15 cellular contexts compared by ENCODE assay signal in the genomic region with DNA sequence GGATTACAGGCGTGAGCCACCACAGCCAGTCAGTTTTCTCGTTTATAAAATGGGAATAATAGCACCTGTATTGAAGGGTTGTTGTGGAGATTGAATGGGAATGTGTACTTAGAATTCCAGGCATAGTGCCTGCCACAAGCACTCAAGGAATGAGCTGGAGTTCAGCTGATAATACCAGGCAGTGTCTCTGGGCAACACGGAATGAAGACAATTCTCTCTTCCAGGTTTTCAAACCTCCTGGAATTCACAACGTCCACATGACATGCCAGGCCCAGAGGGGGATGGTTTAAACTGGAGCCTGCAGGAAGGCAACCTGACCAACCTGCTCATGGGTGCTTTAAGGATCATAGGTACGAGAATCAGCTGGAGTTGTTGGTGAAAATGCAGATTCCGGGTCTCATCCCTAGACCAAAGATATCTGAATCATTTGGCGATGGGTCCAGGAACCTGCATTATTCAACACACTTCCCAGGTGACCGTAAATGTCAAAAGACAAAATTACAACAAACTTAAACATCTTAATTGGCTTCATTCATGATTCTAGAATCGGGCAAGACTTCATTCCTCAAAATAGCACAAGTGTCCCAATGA. TPM values are rescaled to one million over a fixed set of nuclear protein-coding genes. Genes with fewer than 3 reads are reported as not detected.
DNase-seq lines count a peak whose midpoint lies in the region; ATAC-seq, FAIRE-seq and TF ChIP-seq lines count a peak whose summit lies in the region.
"Had no signal": no experiment of that assay in that cellular context is flagged by ENCODE, and none has a peak within 500 bp of the region (broad histone marks: within the 10 kb centered on the region; RNA-seq: fewer than 3 reads in every experiment).

No MANE protein-coding gene starts in this region.

- H3K9me3 ChIP-seq in HepG2 (ENCODE audit: low read length) (no peaks in the 10 kb centered on the region), right lobe of liver (no peaks in the 10 kb centered on the region), lower lobe of right lung (no peaks in the 10 kb centered on the region)
- H3K9me3 ChIP-seq: SJCRH30, suprapubic skin had no signal

- H3K36me3 ChIP-seq in HepG2 (replicated peaks in 1 of 2; ENCODE audit: control insufficient read depth in 1 of 2, insufficient read depth in 2 of 2, low read length in 2 of 2) (no peaks in the 10 kb centered on the region), right lobe of liver (no peaks in the 10 kb centered on the region), mesendoderm (ENCODE audit: control insufficient read depth, insufficient read depth, low read length) (no peaks in the 10 kb centered on the region), lower lobe of right lung (no peaks in the 10 kb centered on the region)
- H3K36me3 ChIP-seq: SJCRH30, suprapubic skin had no signal

- CTCF ChIA-PET in HepG2 (lab: Yijun Ruan, JAX; ENCODE audit: low intra/inter-chr PET ratio, low total read pairs) = no interaction called here
- CTCF ChIA-PET in activated CD8-positive, alpha-beta memory T cell treated with anti-CD3 and anti-CD28 coated beads, Interleukin-2, amount 10 ng/mL, durations not matched to agents 7 days and 5 days (lab: Charles Lee) = interaction anchor here (0.6 to 6.8 kb wide), 3 partner anchors 39 to 926 kb away, joined by 3 to 40 read pairs (median 4); no protein-coding TSS in a partner anchor

- no peak overlapping the region for H2BK120ac ChIP-seq in mesendoderm (ENCODE audit: low read depth, low read length)

- H4K20me1 ChIP-seq in HepG2 (ENCODE audit: insufficient read depth, low read length) = peaks cover 18% of the 10 kb centered on the region

- H3K27me3 ChIP-seq in HepG2 (ENCODE audit: control insufficient read depth in 1 of 2, insufficient read depth in 2 of 2, low read length in 2 of 2) = no peaks in the 10 kb centered on the region; a peak in 1 of 5 replicates
- no peaks in the 10 kb centered on the region for H3K27me3 ChIP-seq in right lobe of liver
- no peaks in the 10 kb centered on the region for H3K27me3 ChIP-seq in mesendoderm (ENCODE audit: insufficient read depth, low read length, poor library complexity)
- no peaks in the 10 kb centered on the region for H3K27me3 ChIP-seq in lower lobe of right lung (ENCODE audit: low read depth)
- H3K27me3 ChIP-seq: suprapubic skin had no signal

- peaks cover 32% of the 10 kb centered on the region for H3K4me1 Mint-ChIP-seq in activated CD8-positive, alpha-beta memory T cell treated with anti-CD3 and anti-CD28 coated beads, Interleukin-2, amount 10 ng/mL, durations not matched to agents 7 days and 5 days

- intact Hi-C loops in HepG2 (cut with micrococcal nuclease; ENCODE audit: unreplicated experiment) = no loop called here
- intact Hi-C loops in right lobe of liver (cut with DNase I) = no loop called here
- intact Hi-C loops in lower lobe of right lung (cut with DNase I) = no loop called here

- H3K79me2 ChIP-seq in HepG2 (ENCODE audit: insufficient read depth, low read length) (peaks cover 31% of the 10 kb centered on the region), mesendoderm (ENCODE audit: control insufficient read depth, insufficient read depth, low read length) (peaks cover 17% of the 10 kb centered on the region)

- peaks cover 13% of the 10 kb centered on the region for H3K36me3 Mint-ChIP-seq in activated CD8-positive, alpha-beta memory T cell treated with anti-CD3 and anti-CD28 coated beads, Interleukin-2, amount 10 ng/mL, durations not matched to agents 7 days and 5 days

- TF ChIP-seq POLR2A in HepG2 (IDR thresholded peaks at IDR 0.05; ENCODE audit: insufficient read depth in 1 of 2, low read depth in 2 of 2, low read length in 2 of 2) (no peak), right lobe of liver (IDR thresholded peaks at IDR 0.05) (no peak)

- H3K27ac ChIP-seq in HepG2 (ENCODE audit: extremely low read length, insufficient read depth, low read length) = no peak overlapping the region
- H3K27ac ChIP-seq in right lobe of liver = no peak overlapping the region
- H3K27ac ChIP-seq in mesendoderm (ENCODE audit: low read depth, low read length) = no peak overlapping the region
- H3K27ac ChIP-seq in lower lobe of right lung = no peak overlapping the region
- H3K27ac ChIP-seq: parathyroid adenoma, SJCRH30, suprapubic skin had no signal

- H2AFZ ChIP-seq in HepG2 (ENCODE audit: low read length) = peak overlapping the region; percentile 46
- H2AFZ ChIP-seq: parathyroid adenoma had no signal

- H2BK15ac ChIP-seq in mesendoderm (replicated peaks; ENCODE audit: low read depth) = no peak overlapping the region

- no peak overlapping the region for H3K4ac ChIP-seq in mesendoderm (ENCODE audit: low read depth, low read length)

- peaks cover 5% of the 10 kb centered on the region for H3K79me1 ChIP-seq in mesendoderm (ENCODE audit: low read length)

- H2BK5ac ChIP-seq in mesendoderm (ENCODE audit: low read length) = no peak overlapping the region

- 22% methylated on average over 9 of the region's 9 CpGs for WGBS in HepG2 (ENCODE audit: low lambda C conversion rate)
- 67% methylated on average over 7 of the region's 9 CpGs for WGBS in right lobe of liver (ENCODE audit: insufficient coverage, low coverage, low lambda C conversion rate, missing lambda C conversion rate)
- no CpG with 5 or more reads among the region's 9 CpGs for WGBS in mesendoderm (ENCODE audit: extremely low coverage, insufficient coverage, low lambda C conversion rate)

- TF ChIP-seq EP300 in HepG2 (IDR thresholded peaks at IDR 0.05; ENCODE audit: low read depth in 2 of 2, low read length in 2 of 2) (no peak), HepG2 (CRISPR knock-in tag; IDR thresholded peaks at IDR 0.05; ENCODE audit: borderline replicate concordance) (no peak)

- H3K27me3 Mint-ChIP-seq in activated CD8-positive, alpha-beta memory T cell treated with anti-CD3 and anti-CD28 coated beads, Interleukin-2, amount 10 ng/mL, durations not matched to agents 7 days and 5 days = no peaks in the 10 kb centered on the region

- no peak overlapping the region for H3K56ac ChIP-seq in mesendoderm (ENCODE audit: low read length)

- H3K9ac ChIP-seq in HepG2 (ENCODE audit: insufficient read depth, low read depth, low read length) (0 out of 2 replicates have a peak overlapping the region, but pooled peaks have one; percentile 1), mesendoderm (ENCODE audit: low read length) (no peak overlapping the region)
- H3K9ac ChIP-seq: parathyroid adenoma had no signal

- no peak for ATAC-seq in HepG2
- no peak for ATAC-seq in right lobe of liver
- ATAC-seq in activated CD8-positive, alpha-beta memory T cell treated with anti-CD3 and anti-CD28 coated beads, Interleukin-2, amount 10 ng/mL, durations not matched to agents 7 days and 5 days = no peak
- no peak for ATAC-seq in HG03565 (IDR thresholded peaks at IDR 0.05; ENCODE audit: unreplicated experiment)
- ATAC-seq in lower lobe of right lung = no peak
- no peak for ATAC-seq in GM18517 (IDR thresholded peaks at IDR 0.05; ENCODE audit: unreplicated experiment)

- no peak overlapping the region for H4K5ac ChIP-seq in mesendoderm (ENCODE audit: low read length)

- H3K18ac ChIP-seq in mesendoderm (ENCODE audit: low read length) = no peak overlapping the region

- POLR2A ChIA-PET in HepG2 (lab: Yijun Ruan, JAX) = interaction anchor here (1.1 kb wide), 1 partner anchor 25 kb away, joined by 4 read pairs; no protein-coding TSS in a partner anchor

- in situ Hi-C loops in HepG2 (cut with HindIII; ENCODE audit: extremely low pct_ligation_motif_present, low pct_unique_long_range_greater_than_20kb) = no loop called here

- no peak for FAIRE-seq in HepG2 (lab: Jason Lieb, UNC)

- no peak overlapping the region for H3K23ac ChIP-seq in mesendoderm (ENCODE audit: low read length)

- DNase-seq in HepG2 (ENCODE audit: low spot score) = peak; percentile 62
- DNase-seq in right lobe of liver = no peak
- DNase-seq in activated CD8-positive, alpha-beta memory T cell treated with anti-CD3 and anti-CD28 coated beads, Interleukin-2, amount 10 ng/mL, durations not matched to agents 7 days and 5 days = no peak
- DNase-seq in mesendoderm = peak; percentile 90
- DNase-seq in NAMALWA (ENCODE audit: low spot score) = no peak
- DNase-seq in lower lobe of right lung = no peak
- DNase-seq: DMS79 treated with DMSO at 0.1 percent for 48 hours, hypothalamus, NCI-H1092 treated with DMSO at 0.1 percent for 48 hours, SJCRH30 had no signal

- H3K4me1 ChIP-seq in HepG2 (ENCODE audit: insufficient read depth, low read length) (peaks cover 62% of the 10 kb centered on the region), right lobe of liver (peaks cover 0 to 25% (median 11%) of the 10 kb centered on the region in 4 donors), mesendoderm (ENCODE audit: control insufficient read depth, low read depth, low read length) (peaks cover 4% of the 10 kb centered on the region), lower lobe of right lung (peaks cover 49% of the 10 kb centered on the region)

- H4K8ac ChIP-seq in mesendoderm (ENCODE audit: low read depth, low read length) = no peak overlapping the region

- no peak for TF ChIP-seq CTCF in HepG2 (CRISPR knock-in tag; IDR thresholded peaks at IDR 0.05)
- no peak for TF ChIP-seq CTCF in right lobe of liver (IDR thresholded peaks at IDR 0.05)
- no peak for TF ChIP-seq CTCF in lower lobe of right lung (IDR thresholded peaks at IDR 0.05)

- BruUV-seq in HepG2 (replicated peaks; lab: Mats Ljungman, UMichigan) = no TSS peak

- no peaks in the 10 kb centered on the region for H3K9me3 Mint-ChIP-seq in activated CD8-positive, alpha-beta memory T cell treated with anti-CD3 and anti-CD28 coated beads, Interleukin-2, amount 10 ng/mL, durations not matched to agents 7 days and 5 days (ENCODE audit: low read depth)

- peak overlapping the region; percentile 44 for H3K4me3 Mint-ChIP-seq in activated CD8-positive, alpha-beta memory T cell treated with anti-CD3 and anti-CD28 coated beads, Interleukin-2, amount 10 ng/mL, durations not matched to agents 7 days and 5 days

- H2AK5ac ChIP-seq in mesendoderm (ENCODE audit: low read length) = no peak overlapping the region

- no peak overlapping the region for H3K27ac Mint-ChIP-seq in activated CD8-positive, alpha-beta memory T cell treated with anti-CD3 and anti-CD28 coated beads, Interleukin-2, amount 10 ng/mL, durations not matched to agents 7 days and 5 days

- H3K4me3 ChIP-seq in HepG2 (replicated peaks in 1 of 3; ENCODE audit: insufficient read depth in 1 of 3, low read depth in 2 of 3, low read length in 3 of 3) = no peak overlapping the region
- no peak overlapping the region for H3K4me3 ChIP-seq in right lobe of liver
- no peak overlapping the region for H3K4me3 ChIP-seq in mesendoderm (ENCODE audit: low read length)
- H3K4me3 ChIP-seq in lower lobe of right lung = no peak overlapping the region
- H3K4me3 ChIP-seq: lung, SJCRH30, suprapubic skin had no signal

- H3K4me2 ChIP-seq in HepG2 (ENCODE audit: low read depth, low read length) (peak overlapping the region; percentile 57), mesendoderm (ENCODE audit: low read length) (no peak overlapping the region)

- TF ChIP-seq RAD21 in HepG2 (CRISPR knock-in tag; IDR thresholded peaks at IDR 0.05) = no peak

RNA-seq across cellular contexts. Expression of gene PTPN1, which starts 1.9 kb away (rescaled TPM):
- total RNA-seq in HepG2 (2016; rRNA removed; fragmentation: Illumina TruSeq; extraction: Trizol) (33.3 and 37.2 TPM in 2 replicates), right lobe of liver (10 to 100 TPM in 5 of 6 experiments, 1 to 10 TPM in 1; 9.5 to 14.9 (median 12.6) TPM), lower lobe of right lung (78.2 TPM)
- 4.1 and 4.3 TPM in 2 replicates for total RNA-seq in HepG2 (2016; cell fraction: cytosol; rRNA removed; fragmentation: Illumina TruSeq; extraction: Trizol; ENCODE audit: low read depth)
- total RNA-seq in HepG2 (2016; cell fraction: insoluble cytoplasmic fraction; rRNA removed; fragmentation: Illumina TruSeq; extraction: Trizol) = 31.0 and 34.8 TPM in 2 replicates
- 16.1 and 17.5 TPM in 2 replicates for total RNA-seq in HepG2 (2016; cell fraction: membrane; rRNA removed; fragmentation: Illumina TruSeq; extraction: Trizol)
- 22.9 and 26.4 TPM in 2 replicates for total RNA-seq in HepG2 (2016; cell fraction: nucleus; rRNA removed; fragmentation: Illumina TruSeq; extraction: Trizol)
- polyA plus RNA-seq in HepG2 (2011; rRNA removed) = 16.8 and 17.7 TPM in 2 replicates
- 14.7 and 18.4 TPM in 2 replicates for polyA plus RNA-seq in HepG2 (2011; cell fraction: cytosol; rRNA removed)
- polyA plus RNA-seq in HepG2 (2011; cell fraction: nucleus; rRNA removed) = 21.4 and 23.7 TPM in 2 replicates
- 20.9 and 24.3 TPM in 2 replicates for polyA plus RNA-seq in HepG2 (2012)
- polyA plus RNA-seq in HepG2 (2016; cell fraction: cytosol; fragmentation: Illumina TruSeq; extraction: Trizol; ENCODE audit: low read depth) = 2.4 and 2.5 TPM in 2 replicates
- polyA plus RNA-seq in HepG2 (2016; cell fraction: insoluble cytoplasmic fraction; fragmentation: Illumina TruSeq; extraction: Trizol; ENCODE audit: low read depth) = 33.0 and 39.3 TPM in 2 replicates
- 9.4 and 10.0 TPM in 2 replicates for polyA plus RNA-seq in HepG2 (2016; cell fraction: membrane; fragmentation: Illumina TruSeq; extraction: Trizol; ENCODE audit: low read depth)
- polyA plus RNA-seq in HepG2 (2016; cell fraction: nucleus; fragmentation: Illumina TruSeq; extraction: Trizol; ENCODE audit: insufficient read depth, low read depth) = 31.1 and 31.8 TPM in 2 replicates
- polyA minus RNA-seq in HepG2 (2011; rRNA and poly(A)+ RNA removed; ENCODE audit: low replicate concordance) = 27.4 and 30.1 TPM in 2 replicates
- polyA minus RNA-seq in HepG2 (2011; cell fraction: cytosol; rRNA and poly(A)+ RNA removed) = 12.4 and 15.0 TPM in 2 replicates
- 23.0 and 24.9 TPM in 2 replicates for polyA minus RNA-seq in HepG2 (2011; cell fraction: nucleus; rRNA and poly(A)+ RNA removed)
- total RNA-seq in activated CD8-positive, alpha-beta memory T cell treated with anti-CD3 and anti-CD28 coated beads, Interleukin-2, amount 10 ng/mL, durations not matched to agents 7 days and 5 days = 10 to 100 TPM; 62.5 to 74.7 TPM
- 32.0 TPM for polyA plus RNA-seq in mesendoderm (2013, experiment 1 of 2)
- polyA plus RNA-seq in mesendoderm (2013, experiment 2 of 2) = 31.3 TPM

Comparison
In these comparisons a context has a peak if more than half of its experiments do, and no peak if none do; other contexts are left out.
1. DNase-seq: peak in HepG2 (single experiment) and mesendoderm (single experiment); none in right lobe of liver (0 of 3), activated CD8-positive, alpha-beta memory T cell treated with anti-CD3 and anti-CD28 coated beads, Interleukin-2, amount 10 ng/mL, durations not matched to agents 7 days and 5 days (single experiment), NAMALWA (single experiment) and lower lobe of right lung (single experiment).